In genomic region chr7:129969881-129970446, GRCh38 we compare ENCODE assay signal across 11 cellular contexts. TPM values are rescaled to one million over a fixed set of nuclear protein-coding genes. Genes with fewer than 3 reads are reported as not detected.
DNase-seq lines count a peak whose midpoint lies in the region; ATAC-seq and TF ChIP-seq lines count a peak whose summit lies in the region.
"Had no signal": no experiment of that assay in that cellular context is flagged by ENCODE, and none has a peak within 500 bp of the region (broad histone marks: within the 10 kb centered on the region; RNA-seq: fewer than 3 reads in every experiment).

No MANE protein-coding gene starts in this region.

- H4K20me1 ChIP-seq in IMR-90 (ENCODE audit: insufficient read depth, low read length) = no peaks in the 10 kb centered on the region
- H4K20me1 ChIP-seq: BLaER1 had no signal

- peak overlapping the region; percentile 98 for H2BK5ac ChIP-seq in IMR-90 (ENCODE audit: low read depth, low read length, poor library complexity, severe bottlenecking)

- no peak overlapping the region for H3K4me3 ChIP-seq in IMR-90 (ENCODE audit: insufficient read depth, low read depth, low read length)
- no peak overlapping the region for H3K4me3 ChIP-seq in cardiac fibroblast (replicated peaks in 1 of 2; ENCODE audit: low read depth in 2 of 2, low read length in 2 of 2)
- H3K4me3 ChIP-seq: BLaER1 had no signal

- H3K18ac ChIP-seq in IMR-90 (ENCODE audit: low read depth, low read length) = peak overlapping the region; percentile 97

- H3K14ac ChIP-seq in IMR-90 (replicated peaks; ENCODE audit: low read depth, low read length) = peak overlapping the region; percentile 99

- no peak overlapping the region for H3K4me3 Mint-ChIP-seq in stimulated activated naive B cell treated with anti-CD40 and anti-IgM and Interleukin-4, amounts not matched to agents 10 μg/mL and 1 μg/mL and 100 μg/mL, for 72 hours
- H3K4me3 Mint-ChIP-seq: activated naive CD4-positive, alpha-beta T cell treated with anti-CD3 and anti-CD28 coated beads, Interleukin-2, amount 50 U/mL, for 24 hours had no signal

- peak overlapping the region; percentile 96; the same call in 2 of the 3 replicates for H2BK15ac ChIP-seq in IMR-90 (ENCODE audit: low read depth, low read length)

- no peaks in the 10 kb centered on the region for H3K4me1 Mint-ChIP-seq in stimulated activated naive B cell treated with anti-CD40 and anti-IgM and Interleukin-4, amounts not matched to agents 10 μg/mL and 1 μg/mL and 100 μg/mL, for 72 hours
- H3K4me1 Mint-ChIP-seq: activated naive CD4-positive, alpha-beta T cell treated with anti-CD3 and anti-CD28 coated beads, Interleukin-2, amount 50 U/mL, for 24 hours had no signal

- no peaks in the 10 kb centered on the region for H3K9me3 Mint-ChIP-seq in stimulated activated naive B cell treated with anti-CD40 and anti-IgM and Interleukin-4, amounts not matched to agents 10 μg/mL and 1 μg/mL and 100 μg/mL, for 72 hours
- H3K9me3 Mint-ChIP-seq: activated naive CD4-positive, alpha-beta T cell treated with anti-CD3 and anti-CD28 coated beads, Interleukin-2, amount 50 U/mL, for 24 hours had no signal

- H3K4me2 ChIP-seq in IMR-90 (ENCODE audit: low read depth, low read length) = peak overlapping the region; percentile 78
- H3K4me2 ChIP-seq: BLaER1 had no signal

- DNase-seq in A172 (ENCODE audit: low spot score) (peak; percentile 92), IMR-90 (peak; percentile 84), cardiac fibroblast (ENCODE audit: low read depth in 2 of 2) (peak; percentile 78 to 93), lung microvascular endothelial cell (ENCODE audit: low read depth in 2 of 2) (peak; percentile 52 to 94), T-helper 1 cell (no peak)
- no peak for DNase-seq in stimulated activated naive B cell treated with anti-CD40 and anti-IgM and Interleukin-4, amounts not matched to agents 10 μg/mL and 1 μg/mL and 100 μg/mL, for 72 hours
- DNase-seq in activated naive CD4-positive, alpha-beta T cell treated with anti-CD3 and anti-CD28 coated beads, Interleukin-2, amount 50 U/mL, for 16 hours = no peak
- DNase-seq: SHP77 treated with DMSO at 0.1 percent for 48 hours had no signal

- peaks cover 18% of the 10 kb centered on the region for H3K9me1 ChIP-seq in IMR-90 (ENCODE audit: insufficient read depth, low read length)

- H4K5ac ChIP-seq in IMR-90 (ENCODE audit: low read depth, low read length) = peak overlapping the region; percentile 95

- no peak for TF ChIP-seq RAD21 in IMR-90 (IDR thresholded peaks at IDR 0.05; ENCODE audit: low read length)

- H2AK5ac ChIP-seq in IMR-90 (ENCODE audit: low read depth, low read length) = peak overlapping the region; percentile 87

- BruUV-seq in IMR-90 (replicated peaks; lab: Mats Ljungman, UMichigan) = no TSS peak

- peak overlapping the region; percentile 100 for H2BK120ac ChIP-seq in IMR-90 (ENCODE audit: low read depth, low read length)

- H3K36me3 ChIP-seq in IMR-90 (ENCODE audit: control insufficient read depth, insufficient read depth, low read length) = no peaks in the 10 kb centered on the region
- H3K36me3 ChIP-seq: BLaER1 had no signal

- no peaks in the 10 kb centered on the region for H3K9me3 ChIP-seq in IMR-90 (ENCODE audit: control insufficient read depth, insufficient read depth, low read length)
- H3K9me3 ChIP-seq: BLaER1 had no signal

- H2AK9ac ChIP-seq in IMR-90 (replicated peaks; ENCODE audit: low read depth, low read length, poor library complexity) = peak overlapping the region; percentile 95

- intact Hi-C loops in IMR-90 (cut with micrococcal nuclease) = loop anchor here (2.0 kb wide), 1 partner anchor 17 kb away; the partner anchor contains the start of gene UBE2H

- H4K8ac ChIP-seq in IMR-90 (ENCODE audit: low read depth in 2 of 2, low read length in 2 of 2) = peak overlapping the region; percentile 41 to 98

- H3K27me3 Mint-ChIP-seq in stimulated activated naive B cell treated with anti-CD40 and anti-IgM and Interleukin-4, amounts not matched to agents 10 μg/mL and 1 μg/mL and 100 μg/mL, for 72 hours = peaks cover 4 to 10% of the 10 kb centered on the region in 2 donors
- H3K27me3 Mint-ChIP-seq: activated naive CD4-positive, alpha-beta T cell treated with anti-CD3 and anti-CD28 coated beads, Interleukin-2, amount 50 U/mL, for 24 hours had no signal

- no peaks in the 10 kb centered on the region for H3K27me3 ChIP-seq in IMR-90 (ENCODE audit: control insufficient read depth, insufficient read depth, low read length)
- H3K27me3 ChIP-seq: BLaER1 had no signal

- no peak for TF ChIP-seq POLR2A in IMR-90 (IDR thresholded peaks at IDR 0.05; ENCODE audit: low read depth, low read length)

- ATAC-seq in IMR-90 (ENCODE audit: low read depth) (peak; percentile 93), GM18861 (IDR thresholded peaks at IDR 0.05; ENCODE audit: unreplicated experiment) (no peak)
- no peak for ATAC-seq in stimulated activated naive B cell treated with anti-CD40 and anti-IgM and Interleukin-4, amounts not matched to agents 10 μg/mL and 1 μg/mL and 100 μg/mL, for 72 hours (replicated peaks)

- peak overlapping the region; percentile 84 for H3K27ac ChIP-seq in IMR-90 (ENCODE audit: insufficient read depth, low read length)
- H3K27ac ChIP-seq: BLaER1 had no signal

- H3K27ac Mint-ChIP-seq in stimulated activated naive B cell treated with anti-CD40 and anti-IgM and Interleukin-4, amounts not matched to agents 10 μg/mL and 1 μg/mL and 100 μg/mL, for 72 hours = no peak overlapping the region
- H3K27ac Mint-ChIP-seq: activated naive CD4-positive, alpha-beta T cell treated with anti-CD3 and anti-CD28 coated beads, Interleukin-2, amount 50 U/mL, for 24 hours had no signal

- peak overlapping the region; percentile 97 for H4K91ac ChIP-seq in IMR-90 (ENCODE audit: insufficient read depth, low read depth, low read length)

- in situ Hi-C loops in IMR-90 (cut with MboI; ENCODE audit: low sequenced_read_pairs) = no loop called here

- H3K36me3 Mint-ChIP-seq in stimulated activated naive B cell treated with anti-CD40 and anti-IgM and Interleukin-4, amounts not matched to agents 10 μg/mL and 1 μg/mL and 100 μg/mL, for 72 hours = no peaks in the 10 kb centered on the region
- H3K36me3 Mint-ChIP-seq: activated naive CD4-positive, alpha-beta T cell treated with anti-CD3 and anti-CD28 coated beads, Interleukin-2, amount 50 U/mL, for 24 hours had no signal

- peak overlapping the region; percentile 99 for H2BK20ac ChIP-seq in IMR-90 (ENCODE audit: low read depth, low read length)

- no peak for TF ChIP-seq CTCF in IMR-90 (conservative IDR thresholded peaks at IDR 0.05; ENCODE audit: low read depth, low read length)
- TF ChIP-seq CTCF in cardiac fibroblast (IDR thresholded peaks at IDR 0.05; ENCODE audit: low read depth, low read length) = no peak

- H3K23ac ChIP-seq in IMR-90 (ENCODE audit: low read depth, low read length) = peak overlapping the region; percentile 98

- H2AFZ ChIP-seq in IMR-90 (replicated peaks; ENCODE audit: low read length, poor library complexity) = peak overlapping the region; percentile 97

- H3K9ac ChIP-seq in IMR-90 (ENCODE audit: low read depth, low read length) = peak overlapping the region; percentile 30
- H3K9ac ChIP-seq: BLaER1 had no signal

- WGBS in IMR-90 (ENCODE audit: extremely low coverage in 2 of 2, insufficient read length in 1 of 2), 2 experiments = no CpG with 5 or more reads among the region's 3 CpGs

- no peaks in the 10 kb centered on the region for H3K79me1 ChIP-seq in IMR-90 (ENCODE audit: low read depth in 1 of 2, low read length in 2 of 2)

- CTCF ChIA-PET in IMR-90 (lab: Yijun Ruan, JAX) = interaction anchor here (0.6 kb wide), 2 partner anchors 34 to 41 kb away, joined by 3 to 4 read pairs; no protein-coding TSS in a partner anchor

- dilution Hi-C loops in IMR-90 (cut with HindIII; ENCODE audit: low sequenced_read_pairs, unreplicated experiment) = no loop called here

- H3K4me1 ChIP-seq in IMR-90 (ENCODE audit: control insufficient read depth, insufficient read depth, low read length) = peaks cover 6% of the 10 kb centered on the region
- H3K4me1 ChIP-seq: BLaER1 had no signal

- H3K56ac ChIP-seq in IMR-90 (ENCODE audit: extremely low read depth, insufficient read depth, low read length) = peak overlapping the region; percentile 90

- peak overlapping the region; percentile 98 for H3K4ac ChIP-seq in IMR-90 (ENCODE audit: low read depth, low read length)

- POLR2A ChIA-PET in IMR-90 (lab: Charles Lee; ENCODE audit: unreplicated experiment) = interaction anchor here (0.7 kb wide), 2 partner anchors 10 to 21 kb away, joined by 3 to 9 read pairs; no protein-coding TSS in a partner anchor

TF ChIP-seq in IMR-90, 13 proteins besides CTCF, POLR2A, EP300 and RAD21:
- TF ChIP-seq BHLHE40 (IDR thresholded peaks at IDR 0.05; ENCODE audit: low read depth, low read length) (peak; percentile 75; the same call in 1 of the 2 replicates), RCOR1 (IDR thresholded peaks at IDR 0.05; ENCODE audit: insufficient replicate concordance, low read length) (no peak), MXI1 (IDR thresholded peaks at IDR 0.05; ENCODE audit: borderline replicate concordance, low read depth, low read length) (0 out of 2 replicates have a peak, but pooled peaks have one; percentile 48), USF2 (IDR thresholded peaks at IDR 0.05; ENCODE audit: low read depth, low read length) (peak; percentile 42; the same call in 1 of the 2 replicates)

RNA-seq across cellular contexts. Expression of gene UBE2H, which starts 17.2 kb away (rescaled TPM):
- 77.7 and 94.8 TPM in 2 replicates for total RNA-seq in A172 (2014; rRNA removed; shearing (Covaris generic))
- total RNA-seq in IMR-90 (2012; rRNA removed) (34.6 and 39.2 TPM in 2 replicates), lung microvascular endothelial cell (41.0 and 41.1 TPM in 2 replicates)
- 40.0 and 49.4 TPM in 2 replicates for polyA plus RNA-seq in IMR-90 (2012; rRNA removed)
- polyA plus RNA-seq in IMR-90 (2012; cell fraction: cytosol; rRNA removed) = 56.6 and 107 TPM in 2 replicates
- 23.4 and 92.0 TPM in 2 replicates for polyA plus RNA-seq in IMR-90 (2012; cell fraction: nucleus; rRNA removed; ENCODE audit: low replicate concordance)

Comparison
In these comparisons a context has a peak if more than half of its experiments do, and no peak if none do; other contexts are left out.
1. DNase-seq: peak in A172 (single experiment), IMR-90 (single experiment), cardiac fibroblast (2 of 2) and lung microvascular endothelial cell (2 of 2); none in stimulated activated naive B cell treated with anti-CD40 and anti-IgM and Interleukin-4, amounts not matched to agents 10 μg/mL and 1 μg/mL and 100 μg/mL, for 72 hours (single experiment), T-helper 1 cell (0 of 5) and activated naive CD4-positive, alpha-beta T cell treated with anti-CD3 and anti-CD28 coated beads, Interleukin-2, amount 50 U/mL, for 16 hours (single experiment).